In genomic region chr9:503881-504852, GRCh38 we compare ENCODE assay signal across 8 cellular contexts.
DNase-seq lines count a peak whose midpoint lies in the region; ATAC-seq lines count a peak whose summit lies in the region.

Gene KANK1 (plus strand): TSS chr9:504695.

- peak; percentile 83 for ATAC-seq in HG02763 (IDR thresholded peaks at IDR 0.05; ENCODE audit: unreplicated experiment)

- peak; percentile 78 to 86 (median 82) for DNase-seq in NCI-H1417 (lab: John Stamatoyannopoulos, UW)
- DNase-seq in NCI-H1417 treated with DMSO at 0.1 percent for 48 hours (lab: John Stamatoyannopoulos, UW), result no peak
- DNase-seq in NCI-H1694 (lab: John Stamatoyannopoulos, UW), result peak; percentile 25
- peak; percentile 48 to 70 (median 64) for DNase-seq in activated CD4-positive, CD25-positive, alpha-beta regulatory T cell (lab: John Stamatoyannopoulos, UW)
- peak; percentile 78 for DNase-seq in central memory CD4-positive, alpha-beta T cell
- DNase-seq in iris pigment epithelial cell (ENCODE audit: low read depth), result peak; percentile 49
- peak; percentile 59 to 61 for DNase-seq in stimulated activated CD4-positive, alpha-beta T cell treated with anti-CD3 and anti-CD28 coated beads, Interleukin-12 subunit alpha, Interleukin-12 subunit beta, amount 100 ng/mL, for 24 hours (ENCODE audit: low read depth in 2 of 2)
